ENCODE assay signal across 1 cellular context in the genomic region with DNA sequence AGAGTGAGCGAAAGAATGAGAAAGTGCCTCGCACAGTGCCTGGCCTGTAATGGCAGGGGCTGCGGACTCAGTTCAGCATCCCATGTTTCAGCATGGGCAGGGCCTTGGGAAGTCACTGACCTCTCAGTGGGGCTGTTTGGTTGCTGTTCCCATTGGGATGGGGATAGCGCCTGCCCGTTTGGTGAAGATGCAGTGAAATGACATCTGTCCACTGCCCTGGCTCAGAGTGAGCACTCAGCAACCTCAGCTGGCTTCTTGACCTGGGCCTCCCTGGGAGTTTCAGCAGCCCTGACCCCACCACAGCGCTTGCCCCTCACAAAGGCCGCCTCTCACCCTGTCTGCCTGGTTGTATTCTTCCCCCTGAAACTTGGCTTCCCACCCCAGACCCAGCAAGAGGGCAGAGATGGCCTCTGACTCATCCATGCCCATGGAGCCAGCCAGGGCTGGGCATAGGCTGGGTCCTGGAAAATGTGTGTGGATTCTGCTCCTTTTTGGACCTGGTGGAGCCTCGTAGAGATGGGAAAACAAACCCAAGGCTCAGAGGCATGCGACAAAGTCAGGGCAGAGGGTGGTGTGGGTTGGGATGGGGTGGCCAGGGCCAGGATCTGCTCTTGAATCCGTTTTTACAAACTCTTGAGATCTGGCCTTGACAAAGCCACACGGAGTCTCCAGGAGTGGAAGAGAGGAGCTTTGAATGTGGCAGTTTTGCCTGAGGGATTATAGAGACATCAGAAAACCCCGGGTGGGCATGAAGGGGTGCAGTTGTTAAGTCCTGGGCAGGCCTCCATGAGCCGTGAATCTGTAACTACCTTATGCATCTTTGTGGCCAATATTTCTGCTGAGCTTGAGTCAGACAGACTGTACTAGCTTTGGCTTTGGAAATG.
TF ChIP-seq lines count a peak whose summit lies in the region.

No MANE protein-coding gene starts in this region.

TF ChIP-seq in H1, 55 proteins besides CTCF, POLR2A, EP300 and RAD21:
- TF ChIP-seq TAF7 (optimal IDR thresholded peaks at IDR 0.05; ENCODE audit: borderline replicate concordance, low read depth, low read length) = no peak
- no peak for TF ChIP-seq CREB1 (IDR thresholded peaks at IDR 0.05)
- no peak for TF ChIP-seq CHD2 (IDR thresholded peaks at IDR 0.05; ENCODE audit: low read length)
- no peak for TF ChIP-seq JUND (IDR thresholded peaks at IDR 0.05; ENCODE audit: low read length)
- TF ChIP-seq RXRA (IDR thresholded peaks at IDR 0.05; ENCODE audit: insufficient read depth, low read depth, low read length) = no peak
- TF ChIP-seq NANOG (IDR thresholded peaks at IDR 0.05; ENCODE audit: insufficient read depth, low read depth, low read length, poor library complexity, severe bottlenecking) = no peak
- no peak for TF ChIP-seq HDAC2 (IDR thresholded peaks at IDR 0.05; ENCODE audit: borderline replicate concordance in 1 of 2, low read depth in 2 of 2, low read length in 2 of 2)
- TF ChIP-seq CBX5 (IDR thresholded peaks at IDR 0.05; ENCODE audit: low read depth, low read length) = no peak
- no peak for TF ChIP-seq POLR2AphosphoS5 (IDR thresholded peaks at IDR 0.05; ENCODE audit: low read depth, low read length)
- TF ChIP-seq, protein P1, sequence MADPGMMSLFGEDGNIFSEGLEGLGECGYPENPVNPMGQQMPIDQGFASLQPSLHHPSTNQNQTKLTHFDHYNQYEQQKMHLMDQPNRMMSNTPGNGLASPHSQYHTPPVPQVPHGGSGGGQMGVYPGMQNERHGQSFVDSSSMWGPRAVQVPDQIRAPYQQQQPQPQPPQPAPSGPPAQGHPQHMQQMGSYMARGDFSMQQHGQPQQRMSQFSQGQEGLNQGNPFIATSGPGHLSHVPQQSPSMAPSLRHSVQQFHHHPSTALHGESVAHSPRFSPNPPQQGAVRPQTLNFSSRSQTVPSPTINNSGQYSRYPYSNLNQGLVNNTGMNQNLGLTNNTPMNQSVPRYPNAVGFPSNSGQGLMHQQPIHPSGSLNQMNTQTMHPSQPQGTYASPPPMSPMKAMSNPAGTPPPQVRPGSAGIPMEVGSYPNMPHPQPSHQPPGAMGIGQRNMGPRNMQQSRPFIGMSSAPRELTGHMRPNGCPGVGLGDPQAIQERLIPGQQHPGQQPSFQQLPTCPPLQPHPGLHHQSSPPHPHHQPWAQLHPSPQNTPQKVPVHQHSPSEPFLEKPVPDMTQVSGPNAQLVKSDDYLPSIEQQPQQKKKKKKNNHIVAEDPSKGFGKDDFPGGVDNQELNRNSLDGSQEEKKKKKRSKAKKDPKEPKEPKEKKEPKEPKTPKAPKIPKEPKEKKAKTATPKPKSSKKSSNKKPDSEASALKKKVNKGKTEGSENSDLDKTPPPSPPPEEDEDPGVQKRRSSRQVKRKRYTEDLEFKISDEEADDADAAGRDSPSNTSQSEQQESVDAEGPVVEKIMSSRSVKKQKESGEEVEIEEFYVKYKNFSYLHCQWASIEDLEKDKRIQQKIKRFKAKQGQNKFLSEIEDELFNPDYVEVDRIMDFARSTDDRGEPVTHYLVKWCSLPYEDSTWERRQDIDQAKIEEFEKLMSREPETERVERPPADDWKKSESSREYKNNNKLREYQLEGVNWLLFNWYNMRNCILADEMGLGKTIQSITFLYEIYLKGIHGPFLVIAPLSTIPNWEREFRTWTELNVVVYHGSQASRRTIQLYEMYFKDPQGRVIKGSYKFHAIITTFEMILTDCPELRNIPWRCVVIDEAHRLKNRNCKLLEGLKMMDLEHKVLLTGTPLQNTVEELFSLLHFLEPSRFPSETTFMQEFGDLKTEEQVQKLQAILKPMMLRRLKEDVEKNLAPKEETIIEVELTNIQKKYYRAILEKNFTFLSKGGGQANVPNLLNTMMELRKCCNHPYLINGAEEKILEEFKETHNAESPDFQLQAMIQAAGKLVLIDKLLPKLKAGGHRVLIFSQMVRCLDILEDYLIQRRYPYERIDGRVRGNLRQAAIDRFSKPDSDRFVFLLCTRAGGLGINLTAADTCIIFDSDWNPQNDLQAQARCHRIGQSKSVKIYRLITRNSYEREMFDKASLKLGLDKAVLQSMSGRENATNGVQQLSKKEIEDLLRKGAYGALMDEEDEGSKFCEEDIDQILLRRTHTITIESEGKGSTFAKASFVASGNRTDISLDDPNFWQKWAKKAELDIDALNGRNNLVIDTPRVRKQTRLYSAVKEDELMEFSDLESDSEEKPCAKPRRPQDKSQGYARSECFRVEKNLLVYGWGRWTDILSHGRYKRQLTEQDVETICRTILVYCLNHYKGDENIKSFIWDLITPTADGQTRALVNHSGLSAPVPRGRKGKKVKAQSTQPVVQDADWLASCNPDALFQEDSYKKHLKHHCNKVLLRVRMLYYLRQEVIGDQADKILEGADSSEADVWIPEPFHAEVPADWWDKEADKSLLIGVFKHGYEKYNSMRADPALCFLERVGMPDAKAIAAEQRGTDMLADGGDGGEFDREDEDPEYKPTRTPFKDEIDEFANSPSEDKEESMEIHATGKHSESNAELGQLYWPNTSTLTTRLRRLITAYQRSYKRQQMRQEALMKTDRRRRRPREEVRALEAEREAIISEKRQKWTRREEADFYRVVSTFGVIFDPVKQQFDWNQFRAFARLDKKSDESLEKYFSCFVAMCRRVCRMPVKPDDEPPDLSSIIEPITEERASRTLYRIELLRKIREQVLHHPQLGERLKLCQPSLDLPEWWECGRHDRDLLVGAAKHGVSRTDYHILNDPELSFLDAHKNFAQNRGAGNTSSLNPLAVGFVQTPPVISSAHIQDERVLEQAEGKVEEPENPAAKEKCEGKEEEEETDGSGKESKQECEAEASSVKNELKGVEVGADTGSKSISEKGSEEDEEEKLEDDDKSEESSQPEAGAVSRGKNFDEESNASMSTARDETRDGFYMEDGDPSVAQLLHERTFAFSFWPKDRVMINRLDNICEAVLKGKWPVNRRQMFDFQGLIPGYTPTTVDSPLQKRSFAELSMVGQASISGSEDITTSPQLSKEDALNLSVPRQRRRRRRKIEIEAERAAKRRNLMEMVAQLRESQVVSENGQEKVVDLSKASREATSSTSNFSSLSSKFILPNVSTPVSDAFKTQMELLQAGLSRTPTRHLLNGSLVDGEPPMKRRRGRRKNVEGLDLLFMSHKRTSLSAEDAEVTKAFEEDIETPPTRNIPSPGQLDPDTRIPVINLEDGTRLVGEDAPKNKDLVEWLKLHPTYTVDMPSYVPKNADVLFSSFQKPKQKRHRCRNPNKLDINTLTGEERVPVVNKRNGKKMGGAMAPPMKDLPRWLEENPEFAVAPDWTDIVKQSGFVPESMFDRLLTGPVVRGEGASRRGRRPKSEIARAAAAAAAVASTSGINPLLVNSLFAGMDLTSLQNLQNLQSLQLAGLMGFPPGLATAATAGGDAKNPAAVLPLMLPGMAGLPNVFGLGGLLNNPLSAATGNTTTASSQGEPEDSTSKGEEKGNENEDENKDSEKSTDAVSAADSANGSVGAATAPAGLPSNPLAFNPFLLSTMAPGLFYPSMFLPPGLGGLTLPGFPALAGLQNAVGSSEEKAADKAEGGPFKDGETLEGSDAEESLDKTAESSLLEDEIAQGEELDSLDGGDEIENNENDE (IDR thresholded peaks at IDR 0.05; ENCODE audit: insufficient replicate concordance, low read length) = no peak
- no peak for TF ChIP-seq GABPA (IDR thresholded peaks at IDR 0.05; ENCODE audit: borderline replicate concordance, insufficient read depth, low read length)
- TF ChIP-seq, protein P2, sequence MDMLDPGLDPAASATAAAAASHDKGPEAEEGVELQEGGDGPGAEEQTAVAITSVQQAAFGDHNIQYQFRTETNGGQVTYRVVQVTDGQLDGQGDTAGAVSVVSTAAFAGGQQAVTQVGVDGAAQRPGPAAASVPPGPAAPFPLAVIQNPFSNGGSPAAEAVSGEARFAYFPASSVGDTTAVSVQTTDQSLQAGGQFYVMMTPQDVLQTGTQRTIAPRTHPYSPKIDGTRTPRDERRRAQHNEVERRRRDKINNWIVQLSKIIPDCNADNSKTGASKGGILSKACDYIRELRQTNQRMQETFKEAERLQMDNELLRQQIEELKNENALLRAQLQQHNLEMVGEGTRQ (IDR thresholded peaks at IDR 0.05; ENCODE audit: low read length) = no peak
- no peak for TF ChIP-seq ASH2L (IDR thresholded peaks at IDR 0.05; ENCODE audit: low read length)
- TF ChIP-seq, protein P3, sequence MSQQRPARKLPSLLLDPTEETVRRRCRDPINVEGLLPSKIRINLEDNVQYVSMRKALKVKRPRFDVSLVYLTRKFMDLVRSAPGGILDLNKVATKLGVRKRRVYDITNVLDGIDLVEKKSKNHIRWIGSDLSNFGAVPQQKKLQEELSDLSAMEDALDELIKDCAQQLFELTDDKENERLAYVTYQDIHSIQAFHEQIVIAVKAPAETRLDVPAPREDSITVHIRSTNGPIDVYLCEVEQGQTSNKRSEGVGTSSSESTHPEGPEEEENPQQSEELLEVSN (IDR thresholded peaks at IDR 0.05) = no peak
- no peak for TF ChIP-seq SIRT6 (IDR thresholded peaks at IDR 0.05; ENCODE audit: low read length)
- no peak for TF ChIP-seq BCL11A (IDR thresholded peaks at IDR 0.05; ENCODE audit: low read depth in 2 of 2, low read length in 2 of 2)
- TF ChIP-seq, protein P4, sequence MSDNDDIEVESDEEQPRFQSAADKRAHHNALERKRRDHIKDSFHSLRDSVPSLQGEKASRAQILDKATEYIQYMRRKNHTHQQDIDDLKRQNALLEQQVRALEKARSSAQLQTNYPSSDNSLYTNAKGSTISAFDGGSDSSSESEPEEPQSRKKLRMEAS (IDR thresholded peaks at IDR 0.05) = no peak
